In the genomic region with DNA sequence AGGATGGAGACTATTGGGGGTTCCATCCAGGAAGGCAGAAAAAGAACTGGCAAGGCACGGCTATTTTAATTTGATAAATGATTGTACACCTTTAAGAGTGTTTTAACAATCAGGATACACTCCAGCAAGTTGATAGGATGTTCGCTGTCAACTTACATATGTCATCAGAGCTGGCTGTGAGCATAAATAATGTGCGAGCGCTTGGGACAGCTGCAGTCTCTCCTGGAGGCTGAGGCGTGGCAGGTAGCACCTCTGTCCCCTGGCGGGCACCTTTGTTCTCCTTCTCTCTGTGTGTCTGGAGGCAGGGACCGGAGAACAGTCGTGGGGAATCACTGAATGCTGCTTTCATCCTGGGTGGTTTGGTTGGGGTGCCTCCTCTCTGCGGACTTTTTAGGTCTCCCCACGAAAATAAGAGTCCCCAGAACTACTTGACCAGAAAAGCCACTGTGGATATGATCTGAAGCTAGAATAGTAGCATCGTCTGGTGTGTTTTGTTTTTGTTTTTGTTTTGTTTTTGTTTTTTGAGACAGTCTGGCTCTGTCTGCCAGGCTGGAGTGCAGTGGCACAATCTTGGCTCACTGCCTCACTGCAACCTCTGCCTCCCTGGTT, we compare ENCODE assay signal across 9 cellular contexts. TPM values are rescaled to one million over a fixed set of nuclear protein-coding genes. Genes with fewer than 3 reads are reported as not detected.
DNase-seq lines count a peak whose midpoint lies in the region; FAIRE-seq and TF ChIP-seq lines count a peak whose summit lies in the region.
"Had no signal": no experiment of that assay in that cellular context is flagged by ENCODE, and none has a peak within 500 bp of the region (broad histone marks: within the 10 kb centered on the region; RNA-seq: fewer than 3 reads in every experiment).

No MANE protein-coding gene starts in this region.

- DNase-seq in NB4 (ENCODE audit: low read depth) (no peak), SJCRH30 (peak; percentile 34 to 56), keratinocyte (ENCODE audit: low read depth, low spot score) (no peak), stomach (no peak), H4 (ENCODE audit: low spot score) (no peak), H7 (no peak), neuronal stem cell (ENCODE audit: low spot score) (no peak)
- DNase-seq: activated CD4-positive, alpha-beta T cell treated with anti-CD3 and anti-CD28 coated beads, Interleukin-2, amount 10 ng/mL, durations not matched to agents 7 days and 5 days; naive thymus-derived CD8-positive, alpha-beta T cell had no signal

- no peak overlapping the region for H3K18ac ChIP-seq in neuronal stem cell (ENCODE audit: low read length)

- H2BK15ac ChIP-seq in neuronal stem cell (ENCODE audit: low read length): no peak overlapping the region

- peak; percentile 29 for FAIRE-seq in keratinocyte (lab: Jason Lieb, UNC)

- peaks cover 19% of the 10 kb centered on the region for H3K79me2 ChIP-seq in keratinocyte (ENCODE audit: control insufficient read depth, insufficient read depth, low read length)

- H3K9me3 ChIP-seq in SJCRH30 (replicated peaks): no peaks in the 10 kb centered on the region
- H3K9me3 ChIP-seq in keratinocyte (ENCODE audit: control insufficient read depth, low read depth, low read length): no peaks in the 10 kb centered on the region
- no peaks in the 10 kb centered on the region for H3K9me3 ChIP-seq in stomach
- no peaks in the 10 kb centered on the region for H3K9me3 ChIP-seq in neuronal stem cell (replicated peaks in 1 of 2; ENCODE audit: control insufficient read depth in 2 of 2, insufficient read depth in 1 of 2, low read depth in 1 of 2, low read length in 2 of 2)

- dilution Hi-C loops in keratinocyte (cut with MboI; ENCODE audit: extremely low pct_ligation_motif_present, low sequenced_read_pairs): no loop called here

- peak overlapping the region; percentile 82 for H3K4me2 ChIP-seq in keratinocyte (ENCODE audit: control insufficient read depth, extremely low read depth, insufficient read depth, low read depth, low read length)
- no peak overlapping the region for H3K4me2 ChIP-seq in neuronal stem cell (ENCODE audit: insufficient read depth, low read length, poor library complexity, severe bottlenecking)

- peaks cover 24% of the 10 kb centered on the region for H3K79me1 ChIP-seq in neuronal stem cell (ENCODE audit: low read depth, low read length)

- no peak for TF ChIP-seq EP300 in stomach (IDR thresholded peaks at IDR 0.05)

- H4K20me1 ChIP-seq in keratinocyte (ENCODE audit: control insufficient read depth, extremely low read depth, insufficient read depth, low read length): peaks cover 2% of the 10 kb centered on the region

- H3K27ac ChIP-seq in SJCRH30: no peak overlapping the region
- no peak overlapping the region for H3K27ac ChIP-seq in keratinocyte (ENCODE audit: control insufficient read depth, insufficient read depth, low read length)
- peak overlapping the region; percentile 41 to 99 (median 95) for H3K27ac ChIP-seq in stomach
- H3K27ac ChIP-seq in neuronal stem cell (replicated peaks; ENCODE audit: low read length): no peak overlapping the region

- 38 to 59% (median 51%) methylated on average over 11 of the region's 11 CpGs for WGBS in stomach, 5 donors
- no CpG with 5 or more reads among the region's 11 CpGs for WGBS in neuronal stem cell (ENCODE audit: extremely low coverage in 2 of 2, insufficient read length in 2 of 2, insufficient replicate concordance in 1 of 2), 2 donors

- H3K4me1 ChIP-seq in SJCRH30 (peaks cover 36% of the 10 kb centered on the region), keratinocyte (ENCODE audit: control insufficient read depth, extremely low read depth, insufficient read depth, low read length) (peaks cover 33% of the 10 kb centered on the region), stomach (peaks cover 48 to 80% (median 56%) of the 10 kb centered on the region in 4 donors), neuronal stem cell (ENCODE audit: control insufficient read depth in 2 of 2, insufficient read depth in 1 of 2, low read depth in 1 of 2, low read length in 2 of 2) (peaks cover 41 to 49% of the 10 kb centered on the region in 2 donors)

- no peak overlapping the region for H3K9ac ChIP-seq in keratinocyte (ENCODE audit: control insufficient read depth, extremely low read depth, insufficient read depth, low read length)
- H3K9ac ChIP-seq in neuronal stem cell (ENCODE audit: low read depth, low read length, poor library complexity): no peak overlapping the region

- intact Hi-C loops in stomach (cut with DNase I; ENCODE audit: low total_unique reads): loop anchor here (5.0 to 10.0 kb wide), 2 partner anchors 67 to 80 kb away; no protein-coding TSS in a partner anchor

- no peak overlapping the region for H4K91ac ChIP-seq in neuronal stem cell (ENCODE audit: low read depth, low read length, poor library complexity)

- no peak overlapping the region for H2BK12ac ChIP-seq in neuronal stem cell (ENCODE audit: low read length)

- no peak overlapping the region for H2BK5ac ChIP-seq in neuronal stem cell (ENCODE audit: low read length)

- no peak overlapping the region for H4K8ac ChIP-seq in neuronal stem cell (ENCODE audit: low read depth, low read length)

- no peak overlapping the region for H3K14ac ChIP-seq in neuronal stem cell (ENCODE audit: low read length)

- H3K36me3 ChIP-seq in SJCRH30: no peaks in the 10 kb centered on the region
- no peaks in the 10 kb centered on the region for H3K36me3 ChIP-seq in keratinocyte (ENCODE audit: control insufficient read depth in 2 of 2, extremely low read depth in 1 of 2, insufficient read depth in 2 of 2, low read length in 2 of 2)
- no peaks in the 10 kb centered on the region for H3K36me3 ChIP-seq in stomach
- no peaks in the 10 kb centered on the region for H3K36me3 ChIP-seq in H7 (replicated peaks; ENCODE audit: control insufficient read depth, insufficient read depth, low read length)
- peaks cover 6 to 26% of the 10 kb centered on the region in 2 donors for H3K36me3 ChIP-seq in neuronal stem cell (replicated peaks in 1 of 2; ENCODE audit: control insufficient read depth in 2 of 2, insufficient read depth in 2 of 2, low read length in 2 of 2)

- TF ChIP-seq POLR2A in NB4 (IDR thresholded peaks at IDR 0.05; ENCODE audit: extremely low read depth, insufficient read length) (peak; percentile 25), stomach (IDR thresholded peaks at IDR 0.05) (no peak)

- H3K4me3 ChIP-seq in NB4 (ENCODE audit: low read depth, low read length) (no peak overlapping the region), SJCRH30 (no peak overlapping the region), keratinocyte (ENCODE audit: control insufficient read depth in 2 of 3, extremely low read depth in 1 of 3, insufficient read depth in 2 of 3, low read depth in 1 of 3, low read length in 3 of 3) (peak overlapping the region in 1 of 3 experiments; percentile 43), stomach (peak overlapping the region in 1 of 4 donors; percentile 5), H7 (ENCODE audit: insufficient read depth, low read depth, low read length) (no peak overlapping the region), neuronal stem cell (ENCODE audit: low read length in 2 of 2) (no peak overlapping the region)

- no peak for TF ChIP-seq CTCF in NB4 (IDR thresholded peaks at IDR 0.05; ENCODE audit: low read depth, low read length)
- TF ChIP-seq CTCF in keratinocyte (optimal IDR thresholded peaks at IDR 0.05 in 1 of 3, IDR thresholded peaks at IDR 0.05 in 1 of 3, conservative IDR thresholded peaks at IDR 0.05 in 1 of 3; ENCODE audit: extremely low read depth in 1 of 3, insufficient read depth in 2 of 3, low read length in 3 of 3): no peak
- TF ChIP-seq CTCF in stomach (IDR thresholded peaks at IDR 0.05): no peak

- H3K27me3 ChIP-seq in SJCRH30 (no peaks in the 10 kb centered on the region), keratinocyte (ENCODE audit: control insufficient read depth, extremely low read depth, insufficient read depth, low read length) (no peaks in the 10 kb centered on the region), stomach (peaks cover 0 to 18% (median 4%) of the 10 kb centered on the region in 3 donors), H7 (ENCODE audit: control insufficient read depth, insufficient read depth, low read length) (peaks cover 21% of the 10 kb centered on the region; the same call in 1 of the 2 replicates), neuronal stem cell (ENCODE audit: control insufficient read depth in 3 of 3, insufficient read depth in 3 of 3, low read depth in 1 of 3, low read length in 3 of 3) (peaks cover 0 to 3% (median 0%) of the 10 kb centered on the region in 3 experiments)

- H2BK120ac ChIP-seq in neuronal stem cell (ENCODE audit: low read depth, low read length): no peak overlapping the region

- H3K4ac ChIP-seq in neuronal stem cell (ENCODE audit: low read length): no peak overlapping the region

- no peaks in the 10 kb centered on the region for H3K9me1 ChIP-seq in keratinocyte (ENCODE audit: control insufficient read depth, extremely low read depth, insufficient read depth, low read length)

- no peak overlapping the region for H3K23ac ChIP-seq in neuronal stem cell (ENCODE audit: low read depth, low read length, poor library complexity)

- H2AK5ac ChIP-seq in neuronal stem cell (ENCODE audit: low read depth, low read length): no peak overlapping the region

- H2AFZ ChIP-seq in keratinocyte (ENCODE audit: control insufficient read depth, low read length): no peak overlapping the region
- H2AFZ ChIP-seq in neuronal stem cell (ENCODE audit: low read length): no peak overlapping the region

RNA-seq across cellular contexts. Expression of gene BAHCC1, which starts 9.4 kb away (rescaled TPM):
- total RNA-seq in SJCRH30 (2014; rRNA removed; shearing (Covaris generic)): 17.4 and 20.0 TPM in 2 replicates
- polyA plus RNA-seq in keratinocyte (0.52 to 1.0 TPM (median 0.80 TPM) in 3 replicates), stomach (1 to 10 TPM; 4.9 to 6.6 (median 5.1) TPM)
- polyA plus RNA-seq in keratinocyte (2011; ENCODE audit: low read depth): 0.74 TPM
- polyA plus RNA-seq in keratinocyte (2011; cell fraction: cytosol; rRNA removed): 0.13 and 0.88 TPM in 2 replicates
- polyA plus RNA-seq in keratinocyte (2011; cell fraction: nucleus; rRNA removed): 3.0 and 5.1 TPM in 2 replicates
- polyA plus RNA-seq in keratinocyte (2012; ENCODE audit: low replicate concordance): 0.85 and 2.5 TPM in 2 replicates
- 0.99 to 4.3 TPM (median 1.3 TPM) in 3 replicates for polyA minus RNA-seq in keratinocyte
- 0.96 TPM for polyA minus RNA-seq in keratinocyte (2011; cell fraction: cytosol; rRNA and poly(A)+ RNA removed)
- 4.7 and 6.7 TPM in 2 replicates for polyA minus RNA-seq in keratinocyte (2011; cell fraction: nucleus; rRNA and poly(A)+ RNA removed)
- 10 to 100 TPM in 4 of 5 donors, 1 to 10 TPM in 1; 8.6 to 56.2 (median 15.2) TPM for total RNA-seq in stomach
- total RNA-seq in H4 (2014; rRNA removed; shearing (Covaris generic)): 0.31 and 3.4 TPM in 2 replicates
- 8.7 and 19.7 TPM in 2 replicates for total RNA-seq in H7 (2014; rRNA removed; shearing (Covaris generic))
- polyA plus RNA-seq in neuronal stem cell (2013, experiment 1 of 2): 15.9 TPM
- 17.5 TPM for polyA plus RNA-seq in neuronal stem cell (2013, experiment 2 of 2)
- total RNA-seq: activated CD4-positive, alpha-beta T cell treated with anti-CD3 and anti-CD28 coated beads, Interleukin-2, amount 10 ng/mL, durations not matched to agents 7 days and 5 days; naive thymus-derived CD8-positive, alpha-beta T cell had no signal
- polyA plus RNA-seq: naive thymus-derived CD8-positive, alpha-beta T cell had no signal

Comparison
In these comparisons a context has a peak if more than half of its experiments do, and no peak if none do; other contexts are left out.
1. DNase-seq: peak in SJCRH30 (2 of 2); none in NB4 (single experiment), keratinocyte (single experiment), stomach (single experiment), H4 (single experiment), H7 (single experiment) and neuronal stem cell (single experiment).
2. H3K27ac ChIP-seq: peak in stomach (5 of 5); none in SJCRH30 (single experiment), keratinocyte (single experiment) and neuronal stem cell (single experiment).